25 cellular contexts compared by ENCODE assay signal in the genomic region with DNA sequence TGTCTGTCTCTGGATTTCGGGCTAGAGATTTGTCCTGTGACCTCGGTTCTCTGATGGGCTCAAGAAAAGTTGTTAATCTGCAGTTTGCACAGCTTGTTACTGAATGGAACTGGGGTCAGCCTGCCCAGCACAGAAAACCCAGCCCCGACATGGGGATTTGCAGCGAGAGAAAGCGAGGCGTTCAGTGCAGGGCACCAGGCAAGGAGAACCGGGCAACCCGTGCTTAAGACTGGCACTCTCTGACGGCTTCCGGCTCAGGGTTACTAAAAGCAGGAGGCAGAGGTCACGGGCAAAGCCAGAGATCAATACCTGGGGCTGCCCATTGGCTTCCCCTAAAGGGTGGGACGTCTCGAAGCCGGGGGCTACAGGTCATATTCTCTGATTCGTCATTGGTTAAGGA. TPM values are rescaled to one million over a fixed set of nuclear protein-coding genes. Genes with fewer than 3 reads are reported as not detected.
DNase-seq lines count a peak whose midpoint lies in the region; ATAC-seq and TF ChIP-seq lines count a peak whose summit lies in the region.
"Had no signal": no experiment of that assay in that cellular context is flagged by ENCODE, and none has a peak within 500 bp of the region (broad histone marks: within the 10 kb centered on the region; RNA-seq: fewer than 3 reads in every experiment).

No MANE protein-coding gene starts in this region.

- H3K4me3 ChIP-seq in coronary artery: no peak overlapping the region
- no peak overlapping the region for H3K4me3 ChIP-seq in neural progenitor cell
- no peak overlapping the region for H3K4me3 ChIP-seq in uterus
- H3K4me3 ChIP-seq in testis: no peak overlapping the region
- H3K4me3 ChIP-seq: GM23338 had no signal

- DNase-seq in Right ventricle myocardium inferior (ENCODE audit: missing footprints): peak; percentile 56
- DNase-seq in left ventricle myocardium superior: no peak
- no peak for DNase-seq in coronary artery (ENCODE audit: low spot score)
- no peak for DNase-seq in neural progenitor cell (ENCODE audit: low spot score)
- DNase-seq in uterus: no peak
- DNase-seq in NCI-H526 treated with DMSO at 0.1 percent for 48 hours (lab: John Stamatoyannopoulos, UW): no peak
- DNase-seq in testis: no peak
- DNase-seq: ACHN; C1 segment of cervical spinal cord; Calu3; CD8-positive, alpha-beta memory T cell; DMS153; KG1; NCI-H1092; NCI-H1436; NCI-H2029; NCI-H2227 treated with DMSO at 0.1 percent for 48 hours; NCI-H510A treated with DMSO at 0.1 percent for 48 hours; PC-3; SIG-M5 had no signal

- H3K9me3 Mint-ChIP-seq in neural progenitor cell: no peaks in the 10 kb centered on the region
- H3K9me3 Mint-ChIP-seq: CD8-positive, alpha-beta memory T cell had no signal

- no peak for TF ChIP-seq POLR2A in uterus (IDR thresholded peaks at IDR 0.05)
- TF ChIP-seq POLR2A in testis (IDR thresholded peaks at IDR 0.05): no peak

- H3K27ac Mint-ChIP-seq in neural progenitor cell: no peak overlapping the region
- H3K27ac Mint-ChIP-seq: GM23338 had no signal

- H3K36me3 ChIP-seq in neural progenitor cell (no peaks in the 10 kb centered on the region), uterus (no peaks in the 10 kb centered on the region), testis (ENCODE audit: low read depth, missing control alignments) (no peaks in the 10 kb centered on the region)

- peaks cover 5% of the 10 kb centered on the region for H3K27me3 Mint-ChIP-seq in neural progenitor cell (ENCODE audit: insufficient read depth, low read depth)

- H3K4me1 ChIP-seq in neural progenitor cell (peaks cover 9% of the 10 kb centered on the region), uterus (peaks cover 5 to 20% of the 10 kb centered on the region in 2 donors), testis (peaks cover 9% of the 10 kb centered on the region)

- peak overlapping the region; percentile 3 for H2AFZ ChIP-seq in neural progenitor cell (replicated peaks)
- H2AFZ ChIP-seq: GM23338 had no signal

- no peaks in the 10 kb centered on the region for H3F3A ChIP-seq in neural progenitor cell (ENCODE audit: low read depth)

- no peaks in the 10 kb centered on the region for H3K9me3 ChIP-seq in neural progenitor cell (ENCODE audit: low read depth)
- no peaks in the 10 kb centered on the region for H3K9me3 ChIP-seq in uterus
- H3K9me3 ChIP-seq in testis: no peaks in the 10 kb centered on the region
- H3K9me3 ChIP-seq: SK-N-SH had no signal

- no peak for ATAC-seq in Right ventricle myocardium inferior
- no peak for ATAC-seq in left ventricle myocardium superior
- ATAC-seq in HG03520 (IDR thresholded peaks at IDR 0.05; ENCODE audit: unreplicated experiment): no peak
- ATAC-seq: HCT116 had no signal

- H3K4me3 Mint-ChIP-seq in neural progenitor cell: no peak overlapping the region
- H3K4me3 Mint-ChIP-seq: CD8-positive, alpha-beta memory T cell; GM23338 had no signal

- H3K36me3 Mint-ChIP-seq in neural progenitor cell: no peaks in the 10 kb centered on the region
- H3K36me3 Mint-ChIP-seq: CD8-positive, alpha-beta memory T cell had no signal

- H3K4me1 Mint-ChIP-seq in neural progenitor cell: peaks cover 10% of the 10 kb centered on the region
- H3K4me1 Mint-ChIP-seq: CD8-positive, alpha-beta memory T cell had no signal

- 84 to 87% methylated on average over 15 of the region's 15 CpGs for WGBS in testis, 2 donors

- H3K79me2 ChIP-seq in neural progenitor cell (ENCODE audit: low read depth): no peaks in the 10 kb centered on the region

- no peak overlapping the region for H3K4me2 ChIP-seq in neural progenitor cell
- H3K4me2 ChIP-seq: GM23338, SK-N-SH had no signal

- H4K20me1 ChIP-seq in neural progenitor cell (ENCODE audit: low read depth): no peaks in the 10 kb centered on the region

- H3K27me3 ChIP-seq in neural progenitor cell (no peaks in the 10 kb centered on the region), uterus (no peaks in the 10 kb centered on the region), testis (no peaks in the 10 kb centered on the region)

- H3K27ac ChIP-seq in coronary artery: peak overlapping the region; percentile 29 to 92
- no peak overlapping the region for H3K27ac ChIP-seq in neural progenitor cell
- H3K27ac ChIP-seq in uterus: peak overlapping the region; percentile 48 to 66
- no peak overlapping the region for H3K27ac ChIP-seq in testis
- H3K27ac ChIP-seq: 22Rv1 had no signal

- no peak for TF ChIP-seq CTCF in coronary artery (IDR thresholded peaks at IDR 0.05)
- no peak for TF ChIP-seq CTCF in neural progenitor cell (IDR thresholded peaks at IDR 0.05)
- TF ChIP-seq CTCF in uterus (IDR thresholded peaks at IDR 0.05): no peak
- TF ChIP-seq CTCF in testis (IDR thresholded peaks at IDR 0.05): no peak

- H3K9ac ChIP-seq in neural progenitor cell: no peak overlapping the region
- H3K9ac ChIP-seq: SK-N-SH had no signal

- intact Hi-C loops in Right ventricle myocardium inferior (cut with DNase I): no loop called here
- intact Hi-C loops in left ventricle myocardium superior (cut with micrococcal nuclease): no loop called here
- intact Hi-C loops in uterus (cut with DNase I; ENCODE audit: low total_unique reads): no loop called here
- intact Hi-C loops in testis (cut with DNase I; ENCODE audit: low total_unique reads): no loop called here

RNA-seq across cellular contexts. Expression of a gene that starts 29.9 kb away (rescaled TPM):
- total RNA-seq in Right ventricle myocardium inferior (228 TPM), left ventricle myocardium superior (188 TPM), neural progenitor cell (ENCODE audit: low replicate concordance) (12.6 and 52.2 TPM in 2 replicates), uterus (1,000 to 10,000 TPM in 1 of 4 donors, 100 to 1,000 TPM in 3; 621 to 1,160 (median 804) TPM), testis (100 to 1,000 TPM; 166 to 178 TPM)
- 197 TPM for polyA plus RNA-seq in testis (ENCODE audit: insufficient read depth, low read depth, low replicate concordance)

Comparison
In these comparisons a context has a peak if more than half of its experiments do, and no peak if none do; other contexts are left out.
1. H3K27ac ChIP-seq: peak in coronary artery (2 of 2) and uterus (2 of 2); none in neural progenitor cell (single experiment) and testis (0 of 2).